ENCODE assay signal across 22 cellular contexts in genomic region chr3:86934851-86935250, GRCh38. TPM values are rescaled to one million over a fixed set of nuclear protein-coding genes. Genes with fewer than 3 reads are reported as not detected.
DNase-seq lines count a peak whose midpoint lies in the region; ATAC-seq, FAIRE-seq and TF ChIP-seq lines count a peak whose summit lies in the region.
"Had no signal": no experiment of that assay in that cellular context is flagged by ENCODE, and none has a peak within 500 bp of the region (broad histone marks: within the 10 kb centered on the region; RNA-seq: fewer than 3 reads in every experiment).

No MANE protein-coding gene starts in this region.

- ATAC-seq in GM21447 (IDR thresholded peaks at IDR 0.05; ENCODE audit: unreplicated experiment) (no peak), GM21619 (IDR thresholded peaks at IDR 0.05; ENCODE audit: unreplicated experiment) (no peak)
- ATAC-seq: PC-3 had no signal

- H3K23ac ChIP-seq in trophoblast cell (ENCODE audit: low read length) = no peak overlapping the region

- 78 to 84% methylated on average over 3 of the region's 3 CpGs for WGBS in GM23248 (ENCODE audit: low coverage in 1 of 2, low lambda C conversion rate in 2 of 2, missing lambda C conversion rate in 2 of 2), 2 experiments
- no CpG with 5 or more reads among the region's 3 CpGs for WGBS in trophoblast cell (ENCODE audit: extremely low coverage, insufficient coverage, insufficient read length)

- no peak overlapping the region for H4K91ac ChIP-seq in trophoblast cell (ENCODE audit: low read depth, low read length)

- peaks cover 94% of the 10 kb centered on the region for H3F3A ChIP-seq in GM23248 (ENCODE audit: insufficient read depth)

- H4K12ac ChIP-seq in trophoblast cell (ENCODE audit: low read depth, low read length) = no peak overlapping the region

- H3K4me1 ChIP-seq in GM23248 (ENCODE audit: insufficient read depth) (peaks cover 88% of the 10 kb centered on the region), trophoblast cell (ENCODE audit: control insufficient read depth in 1 of 2, insufficient read depth in 2 of 2, low read length in 2 of 2) (no peaks in the 10 kb centered on the region)
- H3K4me1 ChIP-seq: BLaER1 treated with 17β-estradiol and CSF1 and Interleukin-3, amounts not matched to agents 10 nM and 100 nM had no signal

- H3K4me3 ChIP-seq in GM23248 (no peak overlapping the region), bronchial epithelial cell (ENCODE audit: low read depth, low read length) (no peak overlapping the region), fibroblast of the aortic adventitia (ENCODE audit: low read depth, low read length) (no peak overlapping the region), trophoblast cell (ENCODE audit: low read depth, low read length) (no peak overlapping the region)
- H3K4me3 ChIP-seq: BLaER1 treated with 17β-estradiol and CSF1 and Interleukin-3, amounts not matched to agents 10 nM and 100 nM had no signal

- no peak overlapping the region for H3K18ac ChIP-seq in trophoblast cell (ENCODE audit: low read length)

- H2AK5ac ChIP-seq in trophoblast cell (ENCODE audit: low read length) = no peak overlapping the region

- H3K14ac ChIP-seq in trophoblast cell (ENCODE audit: low read length) = no peak overlapping the region

- no peaks in the 10 kb centered on the region for H3K79me1 ChIP-seq in trophoblast cell (ENCODE audit: low read length)

- DNase-seq in GM23248 (peak; percentile 58), bronchial epithelial cell (ENCODE audit: low read depth) (peak; percentile 55), fibroblast of the aortic adventitia (ENCODE audit: low read depth) (peak; percentile 28), trophoblast cell (peak; percentile 16 to 57)
- no peak for DNase-seq in NK-92 treated with Interleukin-12 subunit alpha and Interleukin-12 subunit beta, amount 100 ng/mL, for 24 hours (lab: John Stamatoyannopoulos, UW)
- DNase-seq: AML-193; CD4-positive, alpha-beta T cell; H7; Karpas-422; NCI-H1092 treated with DMSO at 0.1 percent for 48 hours; NCI-H1436; NCI-H187 treated with DMSO at 0.1 percent for 48 hours; NCI-H446; NCI-H524 treated with DMSO at 0.1 percent for 48 hours; NCI-H774; PC-3 had no signal

- H2AFZ ChIP-seq in GM23248 (no peak overlapping the region), trophoblast cell (ENCODE audit: insufficient read depth, low read length, poor library complexity) (no peak overlapping the region)

- H3K27ac ChIP-seq in GM23248 (peak overlapping the region; percentile 88), trophoblast cell (ENCODE audit: low read depth, low read length) (no peak overlapping the region)
- H3K27ac ChIP-seq: BLaER1 treated with 17β-estradiol and CSF1 and Interleukin-3, amounts not matched to agents 10 nM and 100 nM had no signal

- H2BK120ac ChIP-seq in trophoblast cell (ENCODE audit: insufficient read depth, low read length, poor library complexity) = no peak overlapping the region

- H3K4ac ChIP-seq in trophoblast cell (ENCODE audit: low read depth, low read length) = no peak overlapping the region

- no peak overlapping the region for H2BK5ac ChIP-seq in trophoblast cell (ENCODE audit: low read depth, low read length, poor library complexity)

- H4K20me1 ChIP-seq in GM23248 (ENCODE audit: insufficient read depth) = no peaks in the 10 kb centered on the region
- H4K20me1 ChIP-seq: BLaER1 treated with 17β-estradiol and CSF1 and Interleukin-3, amounts not matched to agents 10 nM and 100 nM had no signal

- H3K9me3 ChIP-seq in GM23248 (ENCODE audit: low read depth) (no peaks in the 10 kb centered on the region), trophoblast cell (ENCODE audit: insufficient read depth, low read depth, low read length) (no peaks in the 10 kb centered on the region)
- H3K9me3 ChIP-seq: BLaER1 treated with 17β-estradiol and CSF1 and Interleukin-3, amounts not matched to agents 10 nM and 100 nM had no signal

- no peak overlapping the region for H3K4me2 ChIP-seq in GM23248 (ENCODE audit: unreplicated experiment)
- H3K4me2 ChIP-seq in trophoblast cell (ENCODE audit: low read length) = no peak overlapping the region
- H3K4me2 ChIP-seq: BLaER1 treated with 17β-estradiol and CSF1 and Interleukin-3, amounts not matched to agents 10 nM and 100 nM had no signal

- H3K36me3 ChIP-seq in GM23248 (ENCODE audit: low read depth) (peaks cover 9% of the 10 kb centered on the region), bronchial epithelial cell (ENCODE audit: control insufficient read depth, insufficient read depth, low read length) (no peaks in the 10 kb centered on the region), trophoblast cell (ENCODE audit: control insufficient read depth in 1 of 2, insufficient read depth in 2 of 2, low read length in 2 of 2) (no peaks in the 10 kb centered on the region)
- H3K36me3 ChIP-seq: BLaER1 treated with 17β-estradiol and CSF1 and Interleukin-3, amounts not matched to agents 10 nM and 100 nM had no signal

- H3K79me2 ChIP-seq in GM23248 (ENCODE audit: insufficient read depth) = peaks cover 7% of the 10 kb centered on the region
- no peaks in the 10 kb centered on the region for H3K79me2 ChIP-seq in trophoblast cell (ENCODE audit: control insufficient read depth, insufficient read depth, low read length, poor library complexity)

- in situ Hi-C loops in GM23248 (cut with MboI) = no loop called here

- no peak overlapping the region for H4K8ac ChIP-seq in trophoblast cell (ENCODE audit: low read depth, low read length)

- no peak overlapping the region for H2BK12ac ChIP-seq in trophoblast cell (ENCODE audit: low read length)

- H3K9ac ChIP-seq in GM23248 = no peak overlapping the region
- H3K9ac ChIP-seq in trophoblast cell (ENCODE audit: low read length) = no peak overlapping the region
- H3K9ac ChIP-seq: BLaER1 treated with 17β-estradiol and CSF1 and Interleukin-3, amounts not matched to agents 10 nM and 100 nM had no signal

- FAIRE-seq in bronchial epithelial cell (lab: Jason Lieb, UNC) = no peak
- FAIRE-seq: D721Med, GM19239 had no signal

- TF ChIP-seq CTCF in bronchial epithelial cell (IDR thresholded peaks at IDR 0.05; ENCODE audit: insufficient read depth, low read length, severe bottlenecking) (no peak), fibroblast of the aortic adventitia (IDR thresholded peaks at IDR 0.05; ENCODE audit: insufficient read depth, low read length) (no peak)

- no peaks in the 10 kb centered on the region for H3K9me2 ChIP-seq in GM23248 (ENCODE audit: insufficient read depth)

- H3K27me3 ChIP-seq in GM23248 (replicated peaks; ENCODE audit: insufficient read depth) (no peaks in the 10 kb centered on the region), bronchial epithelial cell (ENCODE audit: control insufficient read depth, insufficient read depth, low read length) (no peaks in the 10 kb centered on the region), trophoblast cell (ENCODE audit: insufficient read depth, low read length) (no peaks in the 10 kb centered on the region)
- H3K27me3 ChIP-seq: BLaER1 treated with 17β-estradiol and CSF1 and Interleukin-3, amounts not matched to agents 10 nM and 100 nM had no signal

RNA-seq across cellular contexts. Expression of gene VGLL3, which starts 56.1 kb away (rescaled TPM):
- 179 and 213 TPM in 2 replicates for total RNA-seq in GM23248 (2014; rRNA removed; shearing (Covaris generic))
- 80.5 and 85.4 TPM in 2 replicates for polyA plus RNA-seq in GM23248 (2016; fragmentation: Nextera tagmentation; extraction: Ambion mirVana)
- total RNA-seq in bronchial epithelial cell = 0.64 and 1.1 TPM in 2 replicates
- 38.8 and 47.4 TPM in 2 replicates for total RNA-seq in fibroblast of the aortic adventitia (ENCODE audit: low replicate concordance)
- 44.9 and 47.0 TPM in 2 replicates for polyA plus RNA-seq in trophoblast cell (2013)
- total RNA-seq: A172; CD4-positive, alpha-beta T cell had no signal

Comparison
In these comparisons a context has a peak if more than half of its experiments do, and no peak if none do; other contexts are left out.
1. RNA of gene VGLL3, which starts 56.1 kb away (total RNA-seq): 179 to 213 TPM in GM23248 and 38.8 to 47.4 TPM in fibroblast of the aortic adventitia; 0.64 to 1.1 TPM in bronchial epithelial cell; every median in the first group is over 10 times any median in the second.